Comparison of ENCODE assay signal across 8 cellular contexts in the genomic region with DNA sequence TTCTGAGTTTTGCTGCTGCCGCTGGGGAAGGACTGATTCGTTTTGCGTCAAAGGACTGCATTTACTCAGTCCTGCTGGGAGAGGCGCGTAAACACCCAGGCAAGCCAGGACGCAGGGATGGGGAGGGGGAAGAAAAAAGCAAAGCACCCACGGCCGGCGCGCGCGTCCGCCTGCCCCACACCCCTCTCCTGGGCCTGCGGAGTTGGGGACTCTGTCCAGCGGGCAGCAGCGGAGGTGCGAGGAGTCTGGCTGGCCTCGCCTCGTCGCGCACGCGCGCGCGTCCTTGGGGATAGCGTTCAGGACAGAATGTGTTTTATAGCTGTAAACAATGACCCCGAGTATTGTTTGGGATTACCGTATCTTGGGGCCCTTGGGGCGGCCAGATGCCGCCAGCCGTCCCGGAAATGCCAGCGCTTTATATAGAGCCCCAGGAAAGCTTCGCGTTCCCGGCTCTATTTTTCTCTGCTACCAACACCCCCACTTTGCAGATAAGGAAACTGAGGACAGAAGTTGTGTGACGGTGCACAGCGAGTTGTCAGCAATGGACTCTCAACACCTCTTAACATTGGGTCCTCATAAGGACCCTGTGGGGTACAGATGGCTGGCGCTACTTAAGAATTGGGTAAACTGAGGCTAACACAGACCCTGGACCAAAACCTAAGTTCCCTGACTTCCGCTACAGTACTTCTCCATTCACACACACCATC. TPM values are rescaled to one million over a fixed set of nuclear protein-coding genes. Genes with fewer than 3 reads are reported as not detected.
DNase-seq lines count a peak whose midpoint lies in the region; ATAC-seq and TF ChIP-seq lines count a peak whose summit lies in the region.

No MANE protein-coding gene starts in this region.

- intact Hi-C loops in lower lobe of right lung (cut with DNase I) = no loop called here

- peak overlapping the region; percentile 91 to 100 for H3K9ac ChIP-seq in duodenal mucosa (ENCODE audit: low read depth in 1 of 2, low read length in 2 of 2)

- H3K4me3 ChIP-seq in AG09309 (ENCODE audit: control insufficient read depth, low read depth, low read length) = peak overlapping the region; percentile 51
- peak overlapping the region; percentile 78 to 87 for H3K4me3 ChIP-seq in duodenal mucosa (ENCODE audit: low read depth in 1 of 2, low read length in 2 of 2)
- H3K4me3 ChIP-seq in lower lobe of right lung = peak overlapping the region; percentile 95
- peak overlapping the region; percentile 97 for H3K4me3 ChIP-seq in suprapubic skin

- no peak for TF ChIP-seq CTCF in AG09309 (IDR thresholded peaks at IDR 0.05; ENCODE audit: control insufficient read depth, insufficient read depth, low read depth, low read length, missing control alignments)
- no peak for TF ChIP-seq CTCF in lower lobe of right lung (IDR thresholded peaks at IDR 0.05)
- no peak for TF ChIP-seq CTCF in suprapubic skin (IDR thresholded peaks at IDR 0.05)

- peak; percentile 13 for TF ChIP-seq EP300 in suprapubic skin (IDR thresholded peaks at IDR 0.05)

- WGBS in suprapubic skin = under 1% methylated on average over 37 of the region's 41 CpGs

- H3K36me3 ChIP-seq in duodenal mucosa (ENCODE audit: control insufficient read depth in 1 of 2, insufficient read depth in 2 of 2, low read length in 2 of 2) (no peaks in the 10 kb centered on the region), lower lobe of right lung (no peaks in the 10 kb centered on the region), suprapubic skin (no peaks in the 10 kb centered on the region)

- peaks cover 13 to 15% of the 10 kb centered on the region in 2 donors for H3K4me1 ChIP-seq in duodenal mucosa (ENCODE audit: control insufficient read depth in 1 of 2, insufficient read depth in 2 of 2, low read length in 2 of 2)
- H3K4me1 ChIP-seq in lower lobe of right lung = peaks cover 8% of the 10 kb centered on the region
- peaks cover 20% of the 10 kb centered on the region for H3K4me1 ChIP-seq in suprapubic skin

- no peak for TF ChIP-seq POLR2A in suprapubic skin (IDR thresholded peaks at IDR 0.05)

- H3K27me3 ChIP-seq in duodenal mucosa (ENCODE audit: control insufficient read depth in 1 of 2, insufficient read depth in 2 of 2, low read length in 2 of 2) (no peaks in the 10 kb centered on the region), lower lobe of right lung (ENCODE audit: low read depth) (no peaks in the 10 kb centered on the region), suprapubic skin (no peaks in the 10 kb centered on the region)

- H3K27ac ChIP-seq in duodenal mucosa (ENCODE audit: low read depth, low read length) (peak overlapping the region; percentile 99), lower lobe of right lung (peak overlapping the region; percentile 100), suprapubic skin (peak overlapping the region; percentile 99)

- ATAC-seq in lower lobe of right lung = peak; percentile 26 to 34

- H3K9me3 ChIP-seq in duodenal mucosa (ENCODE audit: control insufficient read depth in 1 of 2, low read length in 2 of 2) = no peaks in the 10 kb centered on the region
- no peaks in the 10 kb centered on the region for H3K9me3 ChIP-seq in lower lobe of right lung
- no peaks in the 10 kb centered on the region for H3K9me3 ChIP-seq in suprapubic skin

- DNase-seq in AG09309 (ENCODE audit: low read depth) (no peak), GM04504 (ENCODE audit: low read depth) (peak; percentile 63), RPMI8226 (peak; percentile 50), lower lobe of right lung (peak; percentile 85), suprapubic skin (ENCODE audit: low spot score in 2 of 2) (peak; percentile 92 to 95), NCI-H526 treated with DMSO at 0.1 percent for 48 hours (lab: John Stamatoyannopoulos, UW) (no peak), cortex of kidney (lab: John Stamatoyannopoulos, UW) (no peak)

RNA-seq across cellular contexts. Expression of a gene that starts 1.6 kb away (rescaled TPM):
- total RNA-seq in lower lobe of right lung (74.9 TPM), suprapubic skin (100 to 1,000 TPM; 298 to 370 (median 337) TPM)

Comparison
In these comparisons a context has a peak if more than half of its experiments do, and no peak if none do; other contexts are left out.
1. DNase-seq: peak in GM04504 (single experiment), RPMI8226 (single experiment), lower lobe of right lung (single experiment) and suprapubic skin (2 of 2); none in AG09309 (single experiment), NCI-H526 treated with DMSO at 0.1 percent for 48 hours (single experiment) and cortex of kidney (single experiment).
2. Peak in every context shown above with its lines, with median percentiles within 50 percentile points of each other: H3K4me3 ChIP-seq and H3K27ac ChIP-seq.